16 cellular contexts compared by ENCODE assay signal in genomic region chr7:156559001-156559400, GRCh38.
"Had no signal": no experiment of that assay in that cellular context is flagged by ENCODE, and none has a peak within 500 bp of the region (broad histone marks: within the 10 kb centered on the region; RNA-seq: fewer than 3 reads in every experiment).

No MANE protein-coding gene starts in this region.

- H3K9me3 ChIP-seq: ascending aorta had no signal

- DNase-seq: activated CD4-positive, alpha-beta T cell treated with anti-CD3 and anti-CD28 coated beads for 4 hours; activated CD8-positive, alpha-beta memory T cell treated with anti-CD3 and anti-CD28 coated beads, Interleukin-2, amount 50 U/mL, for 48 hours; activated CD8-positive, alpha-beta T cell treated with anti-CD3 and anti-CD28 coated beads, Interleukin-2, amount 10 ng/mL, durations not matched to agents 7 days and 5 days; activated effector memory CD4-positive, alpha-beta T cell treated with Interleukin-2 at 50 U/mL for 16 hours; activated naive CD4-positive, alpha-beta T cell; activated T-cell treated with anti-CD3 and anti-CD28 coated beads, Interleukin-2, amount 50 U/mL, for 1 hour; amniotic stem cell; NCI-H1930; NCI-H2107; NCI-H2171 treated with DMSO at 0.1 percent for 48 hours; NCI-H345; NCI-H510A treated with DMSO at 0.1 percent for 48 hours; Peyer's patch; SHP77 had no signal

- H3K27me3 ChIP-seq: ascending aorta, Peyer's patch had no signal

- H3K4me3 ChIP-seq: ascending aorta, Peyer's patch had no signal

- H3K36me3 ChIP-seq: ascending aorta, Peyer's patch had no signal

- H3K4me1 ChIP-seq: ascending aorta, Peyer's patch had no signal

- ATAC-seq: activated CD4-positive, CD25-positive, alpha-beta regulatory T cell treated with anti-CD3 and anti-CD28 coated beads, Interleukin-2, amount 50 U/mL, for 24 hours; activated CD8-positive, alpha-beta T cell treated with anti-CD3 and anti-CD28 coated beads, Interleukin-2, amount 10 ng/mL, durations not matched to agents 7 days and 5 days had no signal

- H3K27ac ChIP-seq: ascending aorta, Peyer's patch had no signal
